In genomic region chr10:28661035-28661434, GRCh38 we compare ENCODE assay signal across 13 cellular contexts. TPM values are rescaled to one million over a fixed set of nuclear protein-coding genes. Genes with fewer than 3 reads are reported as not detected.
DNase-seq lines count a peak whose midpoint lies in the region; ATAC-seq lines count a peak whose summit lies in the region.
"Had no signal": no experiment of that assay in that cellular context is flagged by ENCODE, and none has a peak within 500 bp of the region (broad histone marks: within the 10 kb centered on the region; RNA-seq: fewer than 3 reads in every experiment).

No MANE protein-coding gene starts in this region.

- ATAC-seq in esophagus mucosa (peak; percentile 76), HG03025 (IDR thresholded peaks at IDR 0.05; ENCODE audit: low FRiP score, unreplicated experiment) (no peak)

- peak; percentile 68 for DNase-seq in GM04503 (ENCODE audit: low read depth)
- DNase-seq in RPMI7951 (ENCODE audit: low read depth): peak; percentile 83
- peak; percentile 84 for DNase-seq in renal cortical epithelial cell (ENCODE audit: low read depth)
- DNase-seq in cardiac septum (ENCODE audit: low spot score): no peak
- no peak for DNase-seq in NCI-H446 treated with DMSO at 0.1 percent for 48 hours (lab: John Stamatoyannopoulos, UW)
- no peak for DNase-seq in NCI-H748 (lab: John Stamatoyannopoulos, UW; ENCODE audit: unreplicated experiment)
- DNase-seq: DMS53; head of caudate nucleus; NCI-H1105 treated with DMSO at 0.1 percent for 48 hours; NCI-H69; stimulated activated CD4-positive, alpha-beta T cell treated with anti-CD3 and anti-CD28 coated beads, Interleukin-4, amount 100 ng/mL, for 1 hour had no signal

- intact Hi-C loops in cardiac septum (cut with DNase I): loop anchor here (10.0 kb wide), 1 partner anchor 574 kb away; no protein-coding TSS in a partner anchor

RNA-seq across cellular contexts. Expression of gene BAMBI, which starts 16.3 kb away (rescaled TPM):
- total RNA-seq in RPMI7951 (2014; rRNA removed; shearing (Covaris generic)): 39.1 and 44.6 TPM in 2 replicates
- total RNA-seq in esophagus mucosa (6.5 TPM), renal cortical epithelial cell (10.4 and 12.0 TPM in 2 replicates), cardiac septum (46.6 TPM)

Comparison
In these comparisons a context has a peak if more than half of its experiments do, and no peak if none do; other contexts are left out.
1. DNase-seq: peak in GM04503 (single experiment), RPMI7951 (single experiment) and renal cortical epithelial cell (single experiment); none in cardiac septum (single experiment), NCI-H446 treated with DMSO at 0.1 percent for 48 hours (single experiment) and NCI-H748 (single experiment).